ENCODE assay signal across 1 cellular context in the genomic region with DNA sequence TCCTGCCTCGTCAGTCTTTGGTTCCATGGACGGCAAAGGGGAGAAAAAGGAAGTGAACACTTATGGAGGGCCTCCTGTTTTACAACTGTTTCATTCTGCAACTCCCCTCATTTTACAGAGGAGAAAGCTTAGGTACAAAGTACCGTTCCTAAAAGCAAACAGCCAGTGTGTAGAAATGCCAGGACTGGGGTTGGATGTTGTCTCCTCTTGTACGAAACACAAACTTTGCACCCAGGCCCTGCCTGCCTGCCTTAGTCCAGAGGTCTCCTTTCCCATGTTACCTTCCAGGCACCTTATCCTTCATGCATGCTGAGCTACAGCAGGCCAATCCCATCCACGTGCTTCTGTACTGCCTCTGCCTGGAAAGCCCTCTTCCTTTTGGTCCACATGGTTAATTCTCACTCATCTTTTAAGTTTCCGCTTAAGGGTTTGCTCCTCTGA.
TF ChIP-seq lines count a peak whose summit lies in the region.

No MANE protein-coding gene starts in this region.

TF ChIP-seq in liver, 16 proteins besides CTCF, POLR2A, EP300 and RAD21 (continued from another document):
- TF ChIP-seq, protein P1, sequence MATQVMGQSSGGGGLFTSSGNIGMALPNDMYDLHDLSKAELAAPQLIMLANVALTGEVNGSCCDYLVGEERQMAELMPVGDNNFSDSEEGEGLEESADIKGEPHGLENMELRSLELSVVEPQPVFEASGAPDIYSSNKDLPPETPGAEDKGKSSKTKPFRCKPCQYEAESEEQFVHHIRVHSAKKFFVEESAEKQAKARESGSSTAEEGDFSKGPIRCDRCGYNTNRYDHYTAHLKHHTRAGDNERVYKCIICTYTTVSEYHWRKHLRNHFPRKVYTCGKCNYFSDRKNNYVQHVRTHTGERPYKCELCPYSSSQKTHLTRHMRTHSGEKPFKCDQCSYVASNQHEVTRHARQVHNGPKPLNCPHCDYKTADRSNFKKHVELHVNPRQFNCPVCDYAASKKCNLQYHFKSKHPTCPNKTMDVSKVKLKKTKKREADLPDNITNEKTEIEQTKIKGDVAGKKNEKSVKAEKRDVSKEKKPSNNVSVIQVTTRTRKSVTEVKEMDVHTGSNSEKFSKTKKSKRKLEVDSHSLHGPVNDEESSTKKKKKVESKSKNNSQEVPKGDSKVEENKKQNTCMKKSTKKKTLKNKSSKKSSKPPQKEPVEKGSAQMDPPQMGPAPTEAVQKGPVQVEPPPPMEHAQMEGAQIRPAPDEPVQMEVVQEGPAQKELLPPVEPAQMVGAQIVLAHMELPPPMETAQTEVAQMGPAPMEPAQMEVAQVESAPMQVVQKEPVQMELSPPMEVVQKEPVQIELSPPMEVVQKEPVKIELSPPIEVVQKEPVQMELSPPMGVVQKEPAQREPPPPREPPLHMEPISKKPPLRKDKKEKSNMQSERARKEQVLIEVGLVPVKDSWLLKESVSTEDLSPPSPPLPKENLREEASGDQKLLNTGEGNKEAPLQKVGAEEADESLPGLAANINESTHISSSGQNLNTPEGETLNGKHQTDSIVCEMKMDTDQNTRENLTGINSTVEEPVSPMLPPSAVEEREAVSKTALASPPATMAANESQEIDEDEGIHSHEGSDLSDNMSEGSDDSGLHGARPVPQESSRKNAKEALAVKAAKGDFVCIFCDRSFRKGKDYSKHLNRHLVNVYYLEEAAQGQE (IDR thresholded peaks at IDR 0.05): peak; percentile 69
TF ChIP-seq in liver: peak in this region for 12.
